ENCODE assay signal across 9 cellular contexts in the genomic region with DNA sequence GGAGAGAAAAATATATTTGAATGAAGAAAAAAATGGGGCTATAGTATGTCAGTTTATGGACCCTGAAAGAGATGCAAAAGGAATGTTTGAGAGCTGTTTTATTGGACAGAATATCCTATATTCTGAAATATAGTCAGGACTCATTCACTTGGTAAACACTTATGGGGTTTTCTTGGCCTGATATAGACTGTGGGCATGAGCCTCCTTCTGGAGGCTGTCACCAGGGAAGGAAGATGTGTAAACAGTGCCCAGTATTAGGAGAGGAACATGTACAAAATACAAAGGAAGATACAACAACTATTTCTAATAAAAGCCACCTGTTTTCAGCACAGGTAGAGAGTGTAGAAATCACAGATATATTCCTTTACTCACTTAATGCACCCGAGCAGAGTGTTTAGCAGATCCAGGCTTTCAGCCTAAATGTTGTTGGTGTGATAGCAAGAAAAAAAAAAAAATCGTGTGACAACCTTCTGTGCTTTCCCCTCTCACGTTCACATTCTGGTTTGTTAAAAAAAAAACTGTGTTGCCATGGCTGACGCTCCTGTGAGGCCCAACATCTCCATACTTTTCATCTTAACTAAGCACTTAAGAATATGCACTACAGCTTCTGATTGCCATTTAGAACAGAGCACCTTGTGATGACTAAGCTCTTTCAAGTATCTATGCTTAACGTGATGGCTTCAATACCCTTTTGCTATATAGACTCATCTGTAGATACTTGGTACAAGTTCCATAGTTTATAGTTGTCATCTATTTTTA.
DNase-seq lines count a peak whose midpoint lies in the region; ATAC-seq and TF ChIP-seq lines count a peak whose summit lies in the region.
"Had no signal": no experiment of that assay in that cellular context is flagged by ENCODE, and none has a peak within 500 bp of the region (broad histone marks: within the 10 kb centered on the region; RNA-seq: fewer than 3 reads in every experiment).

No MANE protein-coding gene starts in this region.

- no peak overlapping the region for H2AK9ac ChIP-seq in IMR-90 (replicated peaks; ENCODE audit: low read depth, low read length, poor library complexity)

- H2BK20ac ChIP-seq in IMR-90 (ENCODE audit: low read depth, low read length): no peak overlapping the region; the same call in 1 of the 2 replicates

- H3K9me1 ChIP-seq in IMR-90 (ENCODE audit: insufficient read depth, low read length): peaks cover 16% of the 10 kb centered on the region

- H3K4me3 ChIP-seq in IMR-90 (ENCODE audit: insufficient read depth, low read depth, low read length): no peak overlapping the region

- H3K36me3 ChIP-seq in IMR-90 (ENCODE audit: control insufficient read depth, insufficient read depth, low read length): no peaks in the 10 kb centered on the region; the same call in 1 of the 2 replicates

- dilution Hi-C loops in IMR-90 (cut with HindIII; ENCODE audit: low sequenced_read_pairs, unreplicated experiment): no loop called here

- H3K4me1 Mint-ChIP-seq in chondrocyte (ENCODE audit: low read depth): peaks cover 85% of the 10 kb centered on the region
- peaks cover 72% of the 10 kb centered on the region for H3K4me1 Mint-ChIP-seq in osteocyte (ENCODE audit: unreplicated experiment)

- H3K9ac ChIP-seq in IMR-90 (ENCODE audit: low read depth, low read length): no peak overlapping the region

- H3K18ac ChIP-seq in IMR-90 (ENCODE audit: low read depth, low read length): no peak overlapping the region; the same call in 1 of the 2 replicates

- 33% methylated on average over 1 of the region's 5 CpGs; no CpG with 5 or more reads in 1 of the 2 experiments for WGBS in IMR-90 (ENCODE audit: extremely low coverage in 2 of 2, insufficient read length in 1 of 2), 2 experiments

- ATAC-seq in GM18517 (IDR thresholded peaks at IDR 0.05; ENCODE audit: unreplicated experiment): peak; percentile 40
- no peak for ATAC-seq in IMR-90 (ENCODE audit: low read depth)
- no peak for ATAC-seq in GM19452 (IDR thresholded peaks at IDR 0.05; ENCODE audit: unreplicated experiment)
- ATAC-seq in HG02763 (IDR thresholded peaks at IDR 0.05; ENCODE audit: unreplicated experiment): no peak
- no peak for ATAC-seq in HG03159 (IDR thresholded peaks at IDR 0.05; ENCODE audit: unreplicated experiment)

- H3K56ac ChIP-seq in IMR-90 (ENCODE audit: extremely low read depth, insufficient read depth, low read length): no peak overlapping the region

- no peak overlapping the region for H2AFZ ChIP-seq in IMR-90 (replicated peaks; ENCODE audit: low read length, poor library complexity)

- H3K23ac ChIP-seq in IMR-90 (ENCODE audit: low read depth, low read length): no peak overlapping the region

- H4K20me1 ChIP-seq in IMR-90 (ENCODE audit: insufficient read depth, low read length): peaks cover 66% of the 10 kb centered on the region

- no peak overlapping the region for H4K8ac ChIP-seq in IMR-90 (ENCODE audit: low read depth in 2 of 2, low read length in 2 of 2)

- intact Hi-C loops in IMR-90 (cut with micrococcal nuclease): no loop called here

- no peak overlapping the region; the same call in 1 of the 2 replicates for H4K91ac ChIP-seq in IMR-90 (ENCODE audit: insufficient read depth, low read depth, low read length)

- no peak overlapping the region for H2BK120ac ChIP-seq in IMR-90 (ENCODE audit: low read depth, low read length)

- H3K27ac ChIP-seq in IMR-90 (ENCODE audit: insufficient read depth, low read length): no peak overlapping the region

- no peak overlapping the region for H3K4me2 ChIP-seq in IMR-90 (ENCODE audit: low read depth, low read length)

- POLR2A ChIA-PET in IMR-90 (lab: Charles Lee; ENCODE audit: unreplicated experiment): no interaction called here

- H3K27me3 Mint-ChIP-seq in chondrocyte (ENCODE audit: low read depth): no peaks in the 10 kb centered on the region
- H3K27me3 Mint-ChIP-seq in osteocyte (ENCODE audit: unreplicated experiment): no peaks in the 10 kb centered on the region

- no peak overlapping the region for H4K5ac ChIP-seq in IMR-90 (ENCODE audit: low read depth, low read length)

- peak overlapping the region; percentile 27 for H2BK5ac ChIP-seq in IMR-90 (ENCODE audit: low read depth, low read length, poor library complexity, severe bottlenecking)

- H3K4me1 ChIP-seq in IMR-90 (ENCODE audit: control insufficient read depth, insufficient read depth, low read length): peaks cover 19% of the 10 kb centered on the region

- no peaks in the 10 kb centered on the region for H3K9me3 ChIP-seq in IMR-90 (ENCODE audit: control insufficient read depth, insufficient read depth, low read length)

- TSS peak; percentile 1 for BruUV-seq in IMR-90 (replicated peaks; lab: Mats Ljungman, UMichigan)

- TF ChIP-seq CTCF in IMR-90 (conservative IDR thresholded peaks at IDR 0.05; ENCODE audit: low read depth, low read length) (no peak), chondrocyte (IDR thresholded peaks at IDR 0.05) (no peak), osteocyte (IDR thresholded peaks at IDR 0.05) (no peak)

- H3K4me3 Mint-ChIP-seq in chondrocyte (ENCODE audit: unreplicated experiment): no peak overlapping the region
- H3K4me3 Mint-ChIP-seq in osteocyte (ENCODE audit: unreplicated experiment): no peak overlapping the region

- no peak overlapping the region for H3K4ac ChIP-seq in IMR-90 (ENCODE audit: low read depth, low read length)

- H3K9me3 Mint-ChIP-seq in chondrocyte (ENCODE audit: low read depth) (no peaks in the 10 kb centered on the region), osteocyte (ENCODE audit: unreplicated experiment) (no peaks in the 10 kb centered on the region)

- CTCF ChIA-PET in IMR-90 (lab: Yijun Ruan, JAX): interaction anchor here (0.6 to 1.0 kb wide), 2 partner anchors 16 to 98 kb away, joined by 3 to 5 read pairs; no protein-coding TSS in a partner anchor

- in situ Hi-C loops in IMR-90 (cut with MboI; ENCODE audit: low sequenced_read_pairs): no loop called here

- no peak overlapping the region; the same call in 1 of the 2 replicates for H3K14ac ChIP-seq in IMR-90 (replicated peaks; ENCODE audit: low read depth, low read length)

- no peak overlapping the region for H2BK15ac ChIP-seq in IMR-90 (ENCODE audit: low read depth, low read length)

- H3K27ac Mint-ChIP-seq in chondrocyte (ENCODE audit: unreplicated experiment) (peak overlapping the region; percentile 94), osteocyte (ENCODE audit: unreplicated experiment) (peak overlapping the region; percentile 66)

- no peaks in the 10 kb centered on the region for H3K27me3 ChIP-seq in IMR-90 (ENCODE audit: control insufficient read depth, insufficient read depth, low read length)

- peaks cover 13 to 65% of the 10 kb centered on the region in 2 experiments for H3K79me1 ChIP-seq in IMR-90 (ENCODE audit: low read depth in 1 of 2, low read length in 2 of 2)

- H2AK5ac ChIP-seq in IMR-90 (ENCODE audit: low read depth, low read length): no peak overlapping the region

- peak; percentile 24 for DNase-seq in IMR-90
- no peak for DNase-seq in chondrocyte (ENCODE audit: low spot score)
- no peak for DNase-seq in osteocyte (ENCODE audit: extremely low spot score, unreplicated experiment)
- no peak for DNase-seq in NCI-H2029 treated with DMSO at 0.1 percent for 48 hours (lab: John Stamatoyannopoulos, UW)
- DNase-seq: NCI-H2081 had no signal

- H3K36me3 Mint-ChIP-seq in chondrocyte (ENCODE audit: low read depth): no peaks in the 10 kb centered on the region
- no peaks in the 10 kb centered on the region for H3K36me3 Mint-ChIP-seq in osteocyte (ENCODE audit: unreplicated experiment)

- no peak for TF ChIP-seq RAD21 in IMR-90 (IDR thresholded peaks at IDR 0.05; ENCODE audit: low read length)

- TF ChIP-seq POLR2A in IMR-90 (IDR thresholded peaks at IDR 0.05; ENCODE audit: low read depth, low read length): no peak

TF ChIP-seq in IMR-90, 13 proteins besides CTCF, POLR2A, EP300 and RAD21:
- no peak for TF ChIP-seq SMC3 (IDR thresholded peaks at IDR 0.05; ENCODE audit: low read depth, low read length)
- TF ChIP-seq RFX5 (IDR thresholded peaks at IDR 0.05; ENCODE audit: low read depth, low read length): no peak
- TF ChIP-seq CEBPB (IDR thresholded peaks at IDR 0.05; ENCODE audit: low read depth, low read length): no peak
- peak; percentile 36; the same call in 1 of the 2 replicates for TF ChIP-seq MAFK (IDR thresholded peaks at IDR 0.05; ENCODE audit: low read depth, low read length)
- TF ChIP-seq RCOR1 (IDR thresholded peaks at IDR 0.05; ENCODE audit: insufficient replicate concordance, low read length): no peak
- TF ChIP-seq, protein P1, sequence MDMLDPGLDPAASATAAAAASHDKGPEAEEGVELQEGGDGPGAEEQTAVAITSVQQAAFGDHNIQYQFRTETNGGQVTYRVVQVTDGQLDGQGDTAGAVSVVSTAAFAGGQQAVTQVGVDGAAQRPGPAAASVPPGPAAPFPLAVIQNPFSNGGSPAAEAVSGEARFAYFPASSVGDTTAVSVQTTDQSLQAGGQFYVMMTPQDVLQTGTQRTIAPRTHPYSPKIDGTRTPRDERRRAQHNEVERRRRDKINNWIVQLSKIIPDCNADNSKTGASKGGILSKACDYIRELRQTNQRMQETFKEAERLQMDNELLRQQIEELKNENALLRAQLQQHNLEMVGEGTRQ (IDR thresholded peaks at IDR 0.05; ENCODE audit: low read depth, low read length): no peak
